12 cellular contexts compared by ENCODE assay signal in the genomic region with DNA sequence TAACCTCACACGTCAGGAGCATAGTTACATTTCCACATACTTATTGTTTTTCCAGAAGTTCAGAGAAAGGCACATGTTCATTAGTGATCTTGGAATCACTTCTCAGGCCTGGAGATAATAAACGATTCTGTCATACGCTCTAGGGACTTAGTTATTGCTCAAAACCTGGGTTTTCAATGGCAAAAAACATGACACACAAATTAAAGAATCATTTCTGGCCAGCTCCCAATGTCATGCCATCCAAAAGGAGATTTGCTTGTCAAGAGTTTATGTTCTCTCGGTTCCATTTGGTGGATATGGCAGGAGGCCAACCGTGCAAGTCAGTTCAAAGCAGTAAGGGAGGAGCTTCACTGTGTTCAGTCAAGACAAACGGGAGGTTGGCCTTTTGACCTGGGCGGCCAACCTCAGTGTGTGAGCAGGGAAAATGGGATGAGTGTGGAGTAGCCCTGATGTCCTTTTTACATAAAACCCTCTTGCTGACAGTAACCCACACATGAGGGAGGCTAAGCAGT.
DNase-seq lines count a peak whose midpoint lies in the region; ATAC-seq and TF ChIP-seq lines count a peak whose summit lies in the region.
"Had no signal": no experiment of that assay in that cellular context is flagged by ENCODE, and none has a peak within 500 bp of the region (broad histone marks: within the 10 kb centered on the region; RNA-seq: fewer than 3 reads in every experiment).

No MANE protein-coding gene starts in this region.

- no peaks in the 10 kb centered on the region for H3K27me3 ChIP-seq in SJSA1 (replicated peaks)
- H3K27me3 ChIP-seq in psoas muscle (ENCODE audit: insufficient read depth in 3 of 3, low read length in 2 of 3): no peaks in the 10 kb centered on the region

- H3K9me3 ChIP-seq in SJSA1 (replicated peaks) (no peaks in the 10 kb centered on the region), psoas muscle (peaks cover 3% of the 10 kb centered on the region)
- H3K9me3 ChIP-seq: thoracic aorta had no signal

- WGBS in psoas muscle, 3 donors: 17 to 31% (median 18%) methylated on average over 7 of the region's 7 CpGs

- DNase-seq in Daoy (ENCODE audit: low read depth): peak; percentile 52
- peak in 1 of 2 experiments; percentile 74 for DNase-seq in SJSA1 (ENCODE audit: low read depth in 1 of 2, low spot score in 2 of 2)
- DNase-seq in fibroblast of the conjunctiva (ENCODE audit: low read depth): peak; percentile 47
- DNase-seq in psoas muscle: peak; percentile 50 to 69
- DNase-seq in NCI-H1092 treated with DMSO at 0.1 percent for 48 hours (lab: John Stamatoyannopoulos, UW): no peak
- DNase-seq in KBM-7: no peak
- DNase-seq in A172 (ENCODE audit: low spot score): no peak
- DNase-seq: activated T-cell treated with anti-CD3 and anti-CD28 coated beads, Interleukin-2, amount 50 U/mL, for 4 hours; NCI-H1694 had no signal

- H3K36me3 ChIP-seq in SJSA1 (no peaks in the 10 kb centered on the region), psoas muscle (ENCODE audit: insufficient read depth in 1 of 2, low read depth in 1 of 2) (no peaks in the 10 kb centered on the region)
- H3K36me3 ChIP-seq: thoracic aorta had no signal

- H3K4me1 ChIP-seq in SJSA1 (replicated peaks): peaks cover 42% of the 10 kb centered on the region
- no peaks in the 10 kb centered on the region for H3K4me1 ChIP-seq in psoas muscle

- ATAC-seq in psoas muscle (peak in 2 of 4 donors; percentile 48 to 51), HG02981 (IDR thresholded peaks at IDR 0.05; ENCODE audit: unreplicated experiment) (no peak)
- ATAC-seq: activated T-cell treated with anti-CD3 and anti-CD28 coated beads, Interleukin-2, amount 50 U/mL, for 4 hours had no signal

- in situ Hi-C loops in KBM-7 (cut with MboI; ENCODE audit: low pct_unique_long_range_greater_than_20kb, low sequenced_read_pairs): no loop called here

- intact Hi-C loops in psoas muscle (cut with DNase I): no loop called here

- TF ChIP-seq CTCF in psoas muscle (IDR thresholded peaks at IDR 0.05): no peak

- H3K4me3 ChIP-seq in SJSA1: no peak overlapping the region
- no peak overlapping the region for H3K4me3 ChIP-seq in psoas muscle
- H3K4me3 ChIP-seq: thoracic aorta had no signal

- peak overlapping the region; percentile 93 for H3K27ac ChIP-seq in SJSA1
- H3K27ac ChIP-seq in psoas muscle: no peak overlapping the region
- H3K27ac ChIP-seq: thoracic aorta, VCaP had no signal

Comparison
In these comparisons a context has a peak if more than half of its experiments do, and no peak if none do; other contexts are left out.
1. DNase-seq: peak in Daoy (single experiment), fibroblast of the conjunctiva (single experiment) and psoas muscle (2 of 2); none in NCI-H1092 treated with DMSO at 0.1 percent for 48 hours (single experiment), KBM-7 (single experiment) and A172 (single experiment).